Comparison of ENCODE assay signal across 26 cellular contexts in the genomic region with DNA sequence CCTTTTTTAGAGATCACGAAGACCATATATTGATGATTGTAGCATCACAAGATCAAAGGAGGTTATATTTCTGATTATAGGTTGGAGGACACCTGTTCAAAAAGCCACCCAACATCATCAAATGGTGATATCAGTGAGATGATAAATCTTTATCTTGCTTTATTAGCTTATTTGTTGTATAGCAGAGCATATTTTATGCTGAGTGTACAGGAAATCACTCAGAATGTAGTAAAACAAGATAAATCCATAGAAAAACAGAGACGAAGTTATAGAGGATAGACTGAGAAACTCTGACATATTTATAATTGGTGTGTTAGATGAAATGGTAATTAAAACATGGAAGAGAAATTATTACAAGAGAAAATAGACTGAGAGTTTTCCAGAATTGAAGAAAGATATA.
"Had no signal": no experiment of that assay in that cellular context is flagged by ENCODE, and none has a peak within 500 bp of the region (broad histone marks: within the 10 kb centered on the region; RNA-seq: fewer than 3 reads in every experiment).

No MANE protein-coding gene starts in this region.

- H3K4me3 ChIP-seq: stomach, suprapubic skin, testis, thoracic aorta, thyroid gland, tibial artery, tibial nerve, upper lobe of left lung, upper lobe of right lung, uterus, vagina had no signal

- H3K27me3 ChIP-seq: stomach, suprapubic skin, testis, thyroid gland, tibial artery, tibial nerve, upper lobe of left lung, upper lobe of right lung, uterus, vagina had no signal

- ATAC-seq: stimulated activated effector memory CD8-positive, alpha-beta T cell treated with anti-CD3 and anti-CD28 coated beads, Interleukin-12 subunit alpha, Interleukin-12 subunit beta, amount 100 ng/mL, for 72 hours; stimulated activated memory B cell treated with anti-CD40 and anti-IgM and Interleukin-4, amounts not matched to agents 10 μg/mL and 1 μg/mL and 100 μg/mL, for 72 hours; stimulated activated naive B cell treated with anti-CD40 and anti-IgM and Interleukin-4, amounts not matched to agents 10 μg/mL and 1 μg/mL and 100 μg/mL, for 72 hours; stimulated activated naive CD8-positive, alpha-beta T cell treated with anti-CD3 and anti-CD28 coated beads, Interleukin-15, amount 100 ng/mL, for 72 hours; stimulated activated naive CD8-positive, alpha-beta T cell treated with anti-CD3 and anti-CD28 coated beads, Interleukin-15, Interleukin-2, amounts not matched to agents 100 U/mL and 50 U/mL, for 24 hours; upper lobe of right lung had no signal

- DNase-seq: stimulated activated CD4-positive, alpha-beta T cell treated with anti-CD3 and anti-CD28 coated beads, Interleukin-2, amount 100 ng/mL, for 48 hours; stimulated activated CD4-positive, alpha-beta T cell treated with anti-CD3 and anti-CD28 coated beads, Interleukin-4, amount 100 ng/mL, for 1 hour; stimulated activated CD4-positive, alpha-beta T cell treated with anti-CD3 and anti-CD28 coated beads, Interleukin-4, amount 100 ng/mL, for 24 hours; stimulated activated CD4-positive, alpha-beta T cell treated with anti-CD3 and anti-CD28 coated beads, Interleukin-4, amount 100 ng/mL, for 4 hours; stimulated activated CD8-positive, alpha-beta memory T cell treated with anti-CD3 and anti-CD28 coated beads, Interleukin-4, amount 100 ng/mL, for 48 hours; stimulated activated naive B cell treated with anti-CD40 and anti-IgM and Interleukin-4, amounts not matched to agents 10 μg/mL and 1 μg/mL and 100 μg/mL, for 72 hours; stimulated activated naive CD4-positive, alpha-beta T cell; stimulated activated naive CD4-positive, alpha-beta T cell treated with Interleukin-2 at 50 U/mL for 16 hours; stimulated activated naive CD8-positive, alpha-beta T cell treated with anti-CD3 and anti-CD28 coated beads, Interleukin-15, amount 100 ng/mL, for 72 hours; stimulated activated naive CD8-positive, alpha-beta T cell treated with anti-CD3 and anti-CD28 coated beads, Interleukin-15, Interleukin-2, amounts not matched to agents 100 U/mL and 50 U/mL, for 24 hours; stomach; substantia nigra; testis; thyroid gland; tibial artery; trophoblast cell; upper lobe of left lung; upper lobe of right lung; uterus had no signal

- H3K27ac ChIP-seq: stomach, suprapubic skin, testis, thoracic aorta, thyroid gland, tibial artery, tibial nerve, upper lobe of left lung, upper lobe of right lung, uterus, vagina had no signal

- H3K36me3 ChIP-seq: stomach, suprapubic skin, thoracic aorta, thyroid gland, tibial artery, tibial nerve, upper lobe of left lung, upper lobe of right lung, uterus, vagina had no signal

- H3K4me1 ChIP-seq: stomach, suprapubic skin, testis, thyroid gland, tibial artery, tibial nerve, upper lobe of left lung, upper lobe of right lung, uterus, vagina had no signal

- H3K9me3 ChIP-seq: stomach, suprapubic skin, testis, thoracic aorta, thyroid gland, tibial artery, upper lobe of left lung, upper lobe of right lung, uterus, vagina had no signal

- FAIRE-seq: urothelium cell line had no signal
